ENCODE assay signal across 18 cellular contexts in genomic region chr11:71349627-71350026, GRCh38.
"Had no signal": no experiment of that assay in that cellular context is flagged by ENCODE, and none has a peak within 500 bp of the region (broad histone marks: within the 10 kb centered on the region; RNA-seq: fewer than 3 reads in every experiment).

No MANE protein-coding gene starts in this region.

- ATAC-seq: SK-N-SH treated with all-trans-retinoic acid at 6 μM for 48 hours had no signal

- DNase-seq: IMR-90, Kasumi-1, KG1, MM.1S, NCI-H1092 treated with DMSO at 0.1 percent for 48 hours, NCI-H1436, NCI-H1694 treated with DMSO at 0.1 percent for 48 hours, NCI-H1930, NCI-H2081, NCI-H2227 treated with DMSO at 0.1 percent for 48 hours, NCI-H446 treated with DMSO at 0.1 percent for 48 hours, NCI-H510A treated with DMSO at 0.1 percent for 48 hours, NCI-H526, NCI-H82, SHP77, SJCRH30, T-helper 1 cell had no signal
